Comparison of ENCODE assay signal across 12 cellular contexts in the genomic region with DNA sequence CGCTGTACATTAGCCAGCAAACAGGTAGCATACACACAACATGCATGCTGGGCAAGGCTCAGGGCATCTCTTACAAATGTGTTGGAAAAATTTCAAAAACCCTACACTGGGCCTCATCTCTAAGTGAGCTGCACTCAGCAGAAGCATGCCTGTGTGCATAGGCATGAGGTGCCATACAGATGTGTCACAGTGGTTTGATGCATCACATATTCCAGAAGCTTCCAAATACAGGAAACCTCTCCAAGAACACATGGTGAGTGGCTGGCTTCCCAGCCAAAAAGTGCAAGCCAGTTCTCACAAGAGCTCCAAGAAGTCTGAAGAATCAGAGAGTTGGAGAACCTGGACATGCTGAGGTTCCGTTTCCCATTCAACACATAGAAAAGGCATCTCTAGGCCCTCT. TPM values are rescaled to one million over a fixed set of nuclear protein-coding genes. Genes with fewer than 3 reads are reported as not detected.
DNase-seq lines count a peak whose midpoint lies in the region; ATAC-seq, FAIRE-seq and TF ChIP-seq lines count a peak whose summit lies in the region.
"Had no signal": no experiment of that assay in that cellular context is flagged by ENCODE, and none has a peak within 500 bp of the region (broad histone marks: within the 10 kb centered on the region; RNA-seq: fewer than 3 reads in every experiment).

No MANE protein-coding gene starts in this region.

- peaks cover 61% of the 10 kb centered on the region for H3K36me3 ChIP-seq in skeletal muscle satellite cell (ENCODE audit: insufficient read depth, low read length)
- peaks cover 2% of the 10 kb centered on the region for H3K36me3 ChIP-seq in mucosa of descending colon (ENCODE audit: low read depth)

- H3K36me3 Mint-ChIP-seq in T-helper 17 cell (ENCODE audit: low read depth) (peaks cover 3% of the 10 kb centered on the region), glutamatergic neuron (ENCODE audit: unreplicated experiment) (no peaks in the 10 kb centered on the region)

- H3K27ac Mint-ChIP-seq in T-helper 17 cell (peak overlapping the region; percentile 89), glutamatergic neuron (ENCODE audit: unreplicated experiment) (no peak overlapping the region)

- H3K27ac ChIP-seq in epithelial cell of prostate, result peak overlapping the region; percentile 84

- no peak for TF ChIP-seq CTCF in mucosa of descending colon (IDR thresholded peaks at IDR 0.05)
- TF ChIP-seq CTCF in glutamatergic neuron (IDR thresholded peaks at IDR 0.05; ENCODE audit: partially characterized antibody, unreplicated experiment), result no peak

- H3K27me3 Mint-ChIP-seq in T-helper 17 cell (no peaks in the 10 kb centered on the region), glutamatergic neuron (ENCODE audit: unreplicated experiment) (peaks cover 7% of the 10 kb centered on the region)

- ATAC-seq in T-helper 17 cell (no peak), mucosa of descending colon (no peak)

- FAIRE-seq in HTR-8/SVneo (lab: Jason Lieb, UNC), result no peak
- FAIRE-seq: islet of Langerhans had no signal

- H3K9ac ChIP-seq in skeletal muscle satellite cell (ENCODE audit: low read depth, low read length), result peak overlapping the region; percentile 54

- intact Hi-C loops in mucosa of descending colon (cut with DNase I, micrococcal nuclease), result no loop called here

- no peak overlapping the region for H3K4me2 ChIP-seq in skeletal muscle satellite cell (ENCODE audit: low read length)

- peaks cover 45% of the 10 kb centered on the region for H3K4me1 Mint-ChIP-seq in T-helper 17 cell
- H3K4me1 Mint-ChIP-seq in glutamatergic neuron (ENCODE audit: low read depth, unreplicated experiment), result peaks cover 17% of the 10 kb centered on the region

- peak; percentile 28 for DNase-seq in Daoy (ENCODE audit: low read depth)
- DNase-seq in T-helper 17 cell, result no peak
- DNase-seq in epithelial cell of prostate (ENCODE audit: low read depth, low spot score), result no peak
- no peak for DNase-seq in mucosa of descending colon
- no peak for DNase-seq in MV-4-11 (lab: John Stamatoyannopoulos, UW)
- DNase-seq in HTR-8/SVneo (ENCODE audit: insufficient read length, low spot score), result no peak
- no peak for DNase-seq in glutamatergic neuron
- DNase-seq: cortex of kidney, NCI-H1930, SIG-M5 had no signal

- peaks cover 52% of the 10 kb centered on the region for H3K4me1 ChIP-seq in skeletal muscle satellite cell (ENCODE audit: control insufficient read depth, insufficient read depth, low read length)
- H3K4me1 ChIP-seq in mucosa of descending colon (ENCODE audit: low read depth), result peaks cover 55% of the 10 kb centered on the region

- H3K27me3 ChIP-seq in skeletal muscle satellite cell (ENCODE audit: control insufficient read depth, insufficient read depth, low read length), result no peaks in the 10 kb centered on the region

- H3K4me3 Mint-ChIP-seq in T-helper 17 cell (no peak overlapping the region), glutamatergic neuron (ENCODE audit: unreplicated experiment) (no peak overlapping the region)

- no peaks in the 10 kb centered on the region for H3K9me3 Mint-ChIP-seq in glutamatergic neuron (ENCODE audit: unreplicated experiment)

- H3K9me3 ChIP-seq in T-helper 17 cell (ENCODE audit: control insufficient read depth, low read length, poor library complexity, severe bottlenecking) (no peaks in the 10 kb centered on the region), skeletal muscle satellite cell (replicated peaks; ENCODE audit: low read length) (no peaks in the 10 kb centered on the region), mucosa of descending colon (no peaks in the 10 kb centered on the region)

- no peak overlapping the region for H3K4me3 ChIP-seq in skeletal muscle satellite cell (ENCODE audit: low read length)
- H3K4me3 ChIP-seq in mucosa of descending colon, result no peak overlapping the region

RNA-seq across cellular contexts. Expression of a gene that starts 58.3 kb away (rescaled TPM):
- total RNA-seq in Daoy (2014; rRNA removed; shearing (Covaris generic)), result 51.0 and 57.2 TPM in 2 replicates
- total RNA-seq in T-helper 17 cell (100 to 1,000 TPM; 114 to 133 TPM), mucosa of descending colon (100 to 1,000 TPM; 170 to 260 (median 202) TPM), glutamatergic neuron (ENCODE audit: unreplicated experiment) (188 TPM)
- total RNA-seq in skeletal muscle satellite cell (2012; rRNA removed), result 57.4 and 82.4 TPM in 2 replicates
